In the genomic region with DNA sequence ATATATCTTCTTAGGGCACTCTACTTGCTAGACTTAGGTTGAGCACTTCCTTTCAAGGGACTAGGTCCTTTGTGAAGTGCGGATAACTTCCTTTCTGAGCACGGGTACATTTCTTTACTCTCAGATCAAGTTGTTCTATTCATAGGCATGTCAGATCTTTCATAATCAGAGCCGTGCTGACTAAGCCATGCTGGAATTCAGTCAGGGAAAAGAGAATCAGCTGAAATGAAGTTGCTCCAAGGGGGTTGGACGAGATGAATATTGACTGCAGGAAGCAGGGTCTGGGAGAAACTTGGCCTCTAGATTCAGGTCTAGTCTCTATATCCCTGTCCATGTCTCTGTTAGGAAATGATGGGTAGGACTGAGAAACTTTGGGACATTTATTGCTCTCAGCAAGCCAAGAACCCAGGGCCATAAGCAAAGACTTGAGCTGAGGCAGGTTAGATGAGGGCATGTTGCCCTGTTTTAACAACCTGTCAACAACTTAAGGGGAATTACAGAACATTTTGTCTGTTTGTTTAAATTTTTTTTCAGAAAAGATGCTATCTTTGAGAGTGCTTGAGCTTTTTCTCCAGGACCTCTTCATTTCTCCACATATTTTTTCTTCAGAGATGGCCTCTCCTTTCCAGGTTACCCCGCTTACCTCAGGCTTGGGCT, we compare ENCODE assay signal across 13 cellular contexts. TPM values are rescaled to one million over a fixed set of nuclear protein-coding genes. Genes with fewer than 3 reads are reported as not detected.
DNase-seq lines count a peak whose midpoint lies in the region; ATAC-seq lines count a peak whose summit lies in the region.
"Had no signal": no experiment of that assay in that cellular context is flagged by ENCODE, and none has a peak within 500 bp of the region (broad histone marks: within the 10 kb centered on the region; RNA-seq: fewer than 3 reads in every experiment).

No MANE protein-coding gene starts in this region.

- no peak overlapping the region for H3K4me3 Mint-ChIP-seq in stimulated activated memory B cell treated with anti-CD40 and anti-IgM and Interleukin-4, amounts not matched to agents 10 μg/mL and 1 μg/mL and 100 μg/mL, for 72 hours
- H3K4me3 Mint-ChIP-seq: CD8-positive, alpha-beta T cell had no signal

- H3K79me1 ChIP-seq in mesendoderm (ENCODE audit: low read length): no peaks in the 10 kb centered on the region

- H2BK15ac ChIP-seq in mesendoderm (replicated peaks; ENCODE audit: low read depth): no peak overlapping the region

- H2BK5ac ChIP-seq in mesendoderm (ENCODE audit: low read length): no peak overlapping the region

- no peak overlapping the region for H2AK5ac ChIP-seq in mesendoderm (ENCODE audit: low read length)

- no peak overlapping the region for H3K23ac ChIP-seq in mesendoderm (ENCODE audit: low read length)

- DNase-seq in AG08395 (ENCODE audit: low spot score): peak; percentile 53
- peak; percentile 86 for DNase-seq in NCI-H226
- DNase-seq in mesendoderm: peak; percentile 21
- DNase-seq in NCI-H187 treated with DMSO at 0.1 percent for 48 hours (lab: John Stamatoyannopoulos, UW): no peak
- no peak for DNase-seq in amygdala (lab: John Stamatoyannopoulos, UW)
- no peak for DNase-seq in GM19240 (ENCODE audit: insufficient read length, low spot score)
- DNase-seq: CD8-positive, alpha-beta T cell; KG1; NCI-H524; occipital lobe; stimulated activated CD8-positive, alpha-beta memory T cell treated with anti-CD3 and anti-CD28 coated beads, Interleukin-4, amount 100 ng/mL, for 48 hours had no signal

- no peak overlapping the region for H3K4ac ChIP-seq in mesendoderm (ENCODE audit: low read depth, low read length)

- H3K4me2 ChIP-seq in mesendoderm (ENCODE audit: low read length): no peak overlapping the region

- H3K36me3 Mint-ChIP-seq in stimulated activated memory B cell treated with anti-CD40 and anti-IgM and Interleukin-4, amounts not matched to agents 10 μg/mL and 1 μg/mL and 100 μg/mL, for 72 hours: no peaks in the 10 kb centered on the region
- H3K36me3 Mint-ChIP-seq: CD8-positive, alpha-beta T cell had no signal

- H3K4me1 ChIP-seq in esophagus (ENCODE audit: control insufficient read depth in 2 of 2, insufficient read depth in 2 of 2, low read length in 1 of 2): no peaks in the 10 kb centered on the region
- H3K4me1 ChIP-seq in mesendoderm (ENCODE audit: control insufficient read depth, low read depth, low read length): no peaks in the 10 kb centered on the region

- H3K4me3 ChIP-seq in esophagus (ENCODE audit: low read depth in 1 of 2, low read length in 2 of 2): no peak overlapping the region
- no peak overlapping the region for H3K4me3 ChIP-seq in mesendoderm (ENCODE audit: low read length)

- no peak overlapping the region for H4K5ac ChIP-seq in mesendoderm (ENCODE audit: low read length)

- no peaks in the 10 kb centered on the region for H3K4me1 Mint-ChIP-seq in stimulated activated memory B cell treated with anti-CD40 and anti-IgM and Interleukin-4, amounts not matched to agents 10 μg/mL and 1 μg/mL and 100 μg/mL, for 72 hours

- no peaks in the 10 kb centered on the region for H3K27me3 ChIP-seq in esophagus (ENCODE audit: control insufficient read depth in 1 of 2, insufficient read depth in 2 of 2, low read length in 2 of 2)
- no peaks in the 10 kb centered on the region for H3K27me3 ChIP-seq in mesendoderm (ENCODE audit: insufficient read depth, low read length, poor library complexity)

- 33 to 48% methylated on average over 5 of the region's 5 CpGs for WGBS in esophagus, 2 donors
- WGBS in mesendoderm (ENCODE audit: extremely low coverage, insufficient coverage, low lambda C conversion rate): no CpG with 5 or more reads among the region's 5 CpGs

- peaks cover 20% of the 10 kb centered on the region for H3K27me3 Mint-ChIP-seq in stimulated activated memory B cell treated with anti-CD40 and anti-IgM and Interleukin-4, amounts not matched to agents 10 μg/mL and 1 μg/mL and 100 μg/mL, for 72 hours

- no peak overlapping the region for H3K9ac ChIP-seq in mesendoderm (ENCODE audit: low read length)

- H2BK120ac ChIP-seq in mesendoderm (ENCODE audit: low read depth, low read length): no peak overlapping the region

- H3K56ac ChIP-seq in mesendoderm (ENCODE audit: low read length): no peak overlapping the region

- H4K8ac ChIP-seq in mesendoderm (ENCODE audit: low read depth, low read length): no peak overlapping the region

- H3K27ac Mint-ChIP-seq in stimulated activated memory B cell treated with anti-CD40 and anti-IgM and Interleukin-4, amounts not matched to agents 10 μg/mL and 1 μg/mL and 100 μg/mL, for 72 hours: no peak overlapping the region
- H3K27ac Mint-ChIP-seq: CD8-positive, alpha-beta T cell had no signal

- no peak overlapping the region for H3K18ac ChIP-seq in mesendoderm (ENCODE audit: low read length)

- H3K9me3 ChIP-seq in esophagus (ENCODE audit: control insufficient read depth in 2 of 2, insufficient read depth in 1 of 2, low read depth in 1 of 2, low read length in 1 of 2): no peaks in the 10 kb centered on the region

- no peaks in the 10 kb centered on the region for H3K79me2 ChIP-seq in mesendoderm (ENCODE audit: control insufficient read depth, insufficient read depth, low read length)

- no peak for ATAC-seq in stimulated activated memory B cell treated with anti-CD40 and anti-IgM and Interleukin-4, amounts not matched to agents 10 μg/mL and 1 μg/mL and 100 μg/mL, for 72 hours
- ATAC-seq: CD8-positive, alpha-beta T cell had no signal

- H3K27ac ChIP-seq in esophagus (ENCODE audit: low read depth in 2 of 2, low read length in 1 of 2) (peak overlapping the region; percentile 26 to 34), mesendoderm (ENCODE audit: low read depth, low read length) (no peak overlapping the region)

- H3K36me3 ChIP-seq in esophagus (ENCODE audit: control insufficient read depth in 2 of 2, insufficient read depth in 2 of 2, low read length in 1 of 2) (no peaks in the 10 kb centered on the region), mesendoderm (ENCODE audit: control insufficient read depth, insufficient read depth, low read length) (no peaks in the 10 kb centered on the region)

- H3K9me3 Mint-ChIP-seq in stimulated activated memory B cell treated with anti-CD40 and anti-IgM and Interleukin-4, amounts not matched to agents 10 μg/mL and 1 μg/mL and 100 μg/mL, for 72 hours: no peaks in the 10 kb centered on the region
- H3K9me3 Mint-ChIP-seq: CD8-positive, alpha-beta T cell had no signal

RNA-seq across cellular contexts. Expression of gene AREG, which starts 28.3 kb away (rescaled TPM):
- 10 to 100 TPM; 12.8 to 17.4 TPM for polyA plus RNA-seq in esophagus
- 0.13 TPM for polyA plus RNA-seq in mesendoderm (2013, experiment 1 of 2)
- polyA plus RNA-seq in mesendoderm (2013, experiment 2 of 2): 0.21 TPM

Comparison
In these comparisons a context has a peak if more than half of its experiments do, and no peak if none do; other contexts are left out.
1. DNase-seq: peak in AG08395 (single experiment), NCI-H226 (single experiment) and mesendoderm (single experiment); none in NCI-H187 treated with DMSO at 0.1 percent for 48 hours (single experiment), amygdala (0 of 56) and GM19240 (single experiment).